Comparison of ENCODE assay signal across 1 cellular context in the genomic region with DNA sequence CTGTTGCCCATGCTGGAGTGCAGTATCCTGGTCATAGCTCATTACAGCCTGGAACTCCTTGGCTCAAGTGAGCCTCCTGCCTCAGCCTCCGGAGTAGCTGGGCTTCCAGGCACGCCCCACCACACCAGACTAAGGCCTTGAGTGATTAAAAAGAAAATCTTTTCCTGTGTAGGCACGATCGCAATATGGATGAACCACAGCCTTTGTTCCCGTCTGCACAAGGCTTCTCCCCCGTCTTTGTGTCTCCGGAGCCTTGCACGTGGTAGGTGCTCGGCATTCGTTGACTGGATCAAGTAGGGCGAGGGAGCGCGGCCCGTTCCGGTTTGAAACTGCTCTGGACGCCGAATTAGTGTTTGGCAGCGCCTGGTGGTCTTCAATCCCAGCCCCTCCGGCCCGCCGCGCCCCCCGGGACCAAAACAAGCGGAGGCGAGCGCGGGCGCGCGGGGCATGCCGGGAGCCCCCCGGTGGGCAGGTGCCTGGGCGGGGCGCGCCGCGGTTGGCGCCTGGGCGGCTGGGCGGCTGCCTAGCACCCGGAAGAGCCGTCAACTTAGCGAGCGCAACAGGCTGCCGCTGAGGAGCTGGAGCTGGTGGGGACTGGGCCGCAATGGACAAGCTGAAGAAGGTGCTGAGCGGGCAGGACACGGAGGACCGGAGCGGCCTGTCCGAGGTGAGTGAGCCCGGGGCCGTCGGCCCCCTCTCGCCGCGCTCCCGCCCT.
A peak's percentile ranks its signal among the peaks of the same experiment; 100 is the strongest.
TF ChIP-seq lines count a peak whose summit lies in the region.

A gene (plus strand): TSS at position 529 of the 715 bp plus-strand sequence. CDS start 76 bp downstream, at position 605.

TF ChIP-seq in HEK293, 187 proteins besides CTCF, POLR2A, EP300 and RAD21 (continued from another document):
- TF ChIP-seq, protein P1, sequence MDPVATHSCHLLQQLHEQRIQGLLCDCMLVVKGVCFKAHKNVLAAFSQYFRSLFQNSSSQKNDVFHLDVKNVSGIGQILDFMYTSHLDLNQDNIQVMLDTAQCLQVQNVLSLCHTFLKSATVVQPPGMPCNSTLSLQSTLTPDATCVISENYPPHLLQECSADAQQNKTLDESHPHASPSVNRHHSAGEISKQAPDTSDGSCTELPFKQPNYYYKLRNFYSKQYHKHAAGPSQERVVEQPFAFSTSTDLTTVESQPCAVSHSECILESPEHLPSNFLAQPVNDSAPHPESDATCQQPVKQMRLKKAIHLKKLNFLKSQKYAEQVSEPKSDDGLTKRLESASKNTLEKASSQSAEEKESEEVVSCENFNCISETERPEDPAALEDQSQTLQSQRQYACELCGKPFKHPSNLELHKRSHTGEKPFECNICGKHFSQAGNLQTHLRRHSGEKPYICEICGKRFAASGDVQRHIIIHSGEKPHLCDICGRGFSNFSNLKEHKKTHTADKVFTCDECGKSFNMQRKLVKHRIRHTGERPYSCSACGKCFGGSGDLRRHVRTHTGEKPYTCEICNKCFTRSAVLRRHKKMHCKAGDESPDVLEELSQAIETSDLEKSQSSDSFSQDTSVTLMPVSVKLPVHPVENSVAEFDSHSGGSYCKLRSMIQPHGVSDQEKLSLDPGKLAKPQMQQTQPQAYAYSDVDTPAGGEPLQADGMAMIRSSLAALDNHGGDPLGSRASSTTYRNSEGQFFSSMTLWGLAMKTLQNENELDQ (tag by site-specific recombination; IDR thresholded peaks at IDR 0.05; ENCODE audit: low read depth) = no peak
- TF ChIP-seq ZNF174 (tag by site-specific recombination; IDR thresholded peaks at IDR 0.05) (no peak), GFI1B (tag by site-specific recombination; IDR thresholded peaks at IDR 0.05) (no peak), YY2 (tag by site-specific recombination; IDR thresholded peaks at IDR 0.05) (no peak), ZNF311 (tag by site-specific recombination; IDR thresholded peaks at IDR 0.05; ENCODE audit: borderline replicate concordance) (no peak), ZNF132 (tag by site-specific recombination; IDR thresholded peaks at IDR 0.05; ENCODE audit: borderline replicate concordance) (no peak), ZNF596 (tag by site-specific recombination; IDR thresholded peaks at IDR 0.05) (no peak), ZNF558 (tag by site-specific recombination; IDR thresholded peaks at IDR 0.05) (no peak), ZNF768 (tag by site-specific recombination; IDR thresholded peaks at IDR 0.05) (peak; percentile 26; the same call in 1 of the 2 replicates), ZNF354C (tag by site-specific recombination; IDR thresholded peaks at IDR 0.05; ENCODE audit: borderline replicate concordance, low read depth) (no peak), ZNF585B (tag by site-specific recombination; IDR thresholded peaks at IDR 0.05) (no peak), SP3 (tag by site-specific recombination; IDR thresholded peaks at IDR 0.05) (peak; percentile 73), ZNF175 (tag by site-specific recombination; IDR thresholded peaks at IDR 0.05) (no peak), ZNF747 (tag by site-specific recombination; IDR thresholded peaks at IDR 0.05) (no peak)
- TF ChIP-seq, protein P2, sequence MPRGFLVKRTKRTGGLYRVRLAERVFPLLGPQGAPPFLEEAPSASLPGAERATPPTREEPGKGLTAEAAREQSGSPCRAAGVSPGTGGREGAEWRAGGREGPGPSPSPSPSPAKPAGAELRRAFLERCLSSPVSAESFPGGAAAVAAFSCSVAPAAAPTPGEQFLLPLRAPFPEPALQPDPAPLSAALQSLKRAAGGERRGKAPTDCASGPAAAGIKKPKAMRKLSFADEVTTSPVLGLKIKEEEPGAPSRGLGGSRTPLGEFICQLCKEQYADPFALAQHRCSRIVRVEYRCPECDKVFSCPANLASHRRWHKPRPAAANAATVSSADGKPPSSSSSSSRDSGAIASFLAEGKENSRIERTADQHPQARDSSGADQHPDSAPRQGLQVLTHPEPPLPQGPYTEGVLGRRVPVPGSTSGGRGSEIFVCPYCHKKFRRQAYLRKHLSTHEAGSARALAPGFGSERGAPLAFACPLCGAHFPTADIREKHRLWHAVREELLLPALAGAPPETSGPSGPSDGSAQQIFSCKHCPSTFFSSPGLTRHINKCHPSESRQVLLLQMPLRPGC (tag by site-specific recombination; IDR thresholded peaks at IDR 0.05) = no peak
- TF ChIP-seq, protein P3, sequence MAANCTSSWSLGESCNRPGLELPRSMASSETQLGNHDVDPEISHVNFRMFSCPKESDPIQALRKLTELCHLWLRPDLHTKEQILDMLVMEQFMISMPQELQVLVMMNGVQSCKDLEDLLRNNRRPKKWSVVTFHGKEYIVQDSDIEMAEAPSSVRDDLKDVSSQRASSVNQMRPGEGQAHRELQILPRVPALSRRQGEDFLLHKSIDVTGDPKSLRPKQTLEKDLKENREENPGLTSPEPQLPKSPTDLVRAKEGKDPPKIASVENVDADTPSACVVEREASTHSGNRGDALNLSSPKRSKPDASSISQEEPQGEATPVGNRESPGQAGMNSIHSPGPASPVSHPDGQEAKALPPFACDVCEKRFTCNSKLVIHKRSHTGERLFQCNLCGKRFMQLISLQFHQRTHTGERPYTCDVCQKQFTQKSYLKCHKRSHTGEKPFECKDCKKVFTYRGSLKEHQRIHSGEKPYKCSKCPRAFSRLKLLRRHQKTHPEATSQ (tag by site-specific recombination; IDR thresholded peaks at IDR 0.05) = no peak
- TF ChIP-seq, protein P4, sequence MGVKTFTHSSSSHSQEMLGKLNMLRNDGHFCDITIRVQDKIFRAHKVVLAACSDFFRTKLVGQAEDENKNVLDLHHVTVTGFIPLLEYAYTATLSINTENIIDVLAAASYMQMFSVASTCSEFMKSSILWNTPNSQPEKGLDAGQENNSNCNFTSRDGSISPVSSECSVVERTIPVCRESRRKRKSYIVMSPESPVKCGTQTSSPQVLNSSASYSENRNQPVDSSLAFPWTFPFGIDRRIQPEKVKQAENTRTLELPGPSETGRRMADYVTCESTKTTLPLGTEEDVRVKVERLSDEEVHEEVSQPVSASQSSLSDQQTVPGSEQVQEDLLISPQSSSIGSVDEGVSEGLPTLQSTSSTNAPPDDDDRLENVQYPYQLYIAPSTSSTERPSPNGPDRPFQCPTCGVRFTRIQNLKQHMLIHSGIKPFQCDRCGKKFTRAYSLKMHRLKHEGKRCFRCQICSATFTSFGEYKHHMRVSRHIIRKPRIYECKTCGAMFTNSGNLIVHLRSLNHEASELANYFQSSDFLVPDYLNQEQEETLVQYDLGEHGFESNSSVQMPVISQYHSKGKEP (tag by site-specific recombination; IDR thresholded peaks at IDR 0.05) = peak; percentile 39; the same call in 1 of the 2 replicates
TF ChIP-seq in HEK293: peak in this region for 52.
